ENCODE assay signal across 21 cellular contexts in genomic region chr6:97275809-97276208, GRCh38. TPM values are rescaled to one million over a fixed set of nuclear protein-coding genes. Genes with fewer than 3 reads are reported as not detected.
DNase-seq lines count a peak whose midpoint lies in the region; ATAC-seq and TF ChIP-seq lines count a peak whose summit lies in the region.
"Had no signal": no experiment of that assay in that cellular context is flagged by ENCODE, and none has a peak within 500 bp of the region (broad histone marks: within the 10 kb centered on the region; RNA-seq: fewer than 3 reads in every experiment).

No MANE protein-coding gene starts in this region.

- peaks cover 9% of the 10 kb centered on the region for H3K4me1 Mint-ChIP-seq in progenitor cell of endocrine pancreas (ENCODE audit: low read depth)

- TF ChIP-seq CTCF in fibroblast of mammary gland (conservative IDR thresholded peaks at IDR 0.05; ENCODE audit: control insufficient read depth, insufficient read depth, low read depth, low read length), result no peak
- no peak for TF ChIP-seq CTCF in progenitor cell of endocrine pancreas (IDR thresholded peaks at IDR 0.05; ENCODE audit: unreplicated experiment)

- no peak for ATAC-seq in HG02852 (IDR thresholded peaks at IDR 0.05; ENCODE audit: unreplicated experiment)

- in situ Hi-C loops in Caki2 (cut with HindIII; ENCODE audit: low pct_unique_long_range_greater_than_20kb, low sequenced_read_pairs), result no loop called here

- peaks cover 16% of the 10 kb centered on the region for H3K36me3 Mint-ChIP-seq in progenitor cell of endocrine pancreas (ENCODE audit: insufficient read depth)

- no peak overlapping the region for H3K4me3 ChIP-seq in fibroblast of mammary gland (ENCODE audit: control insufficient read depth, low read depth, low read length)
- H3K4me3 ChIP-seq: BLaER1, HAP-1, SK-N-MC had no signal

- H3K9me3 Mint-ChIP-seq in progenitor cell of endocrine pancreas (ENCODE audit: low read depth), result no peaks in the 10 kb centered on the region
- H3K9me3 Mint-ChIP-seq: CD4-positive, alpha-beta memory T cell had no signal

- peak; percentile 51 for DNase-seq in Caki2 (ENCODE audit: low read depth)
- DNase-seq in NCI-H2227 (lab: John Stamatoyannopoulos, UW; ENCODE audit: unreplicated experiment), result peak; percentile 8
- peak; percentile 3 for DNase-seq in fibroblast of mammary gland (ENCODE audit: low read depth)
- DNase-seq in progenitor cell of endocrine pancreas (ENCODE audit: low spot score, unreplicated experiment), result no peak
- DNase-seq in cerebellum (ENCODE audit: low spot score), result no peak
- no peak for DNase-seq in DMS79 (lab: John Stamatoyannopoulos, UW)
- DNase-seq: Calu3; CD4-positive, alpha-beta memory T cell; DMS53; KBM-7; NCI-H1105 treated with DMSO at 0.1 percent for 48 hours; NCI-H1694; NCI-H2081 treated with DMSO at 0.1 percent for 48 hours; NCI-H510A treated with DMSO at 0.1 percent for 48 hours; NCI-H774; OCI-M1; SHP77 had no signal

- no peak overlapping the region for H3K4me3 Mint-ChIP-seq in progenitor cell of endocrine pancreas (ENCODE audit: low read depth)
- H3K4me3 Mint-ChIP-seq: CD4-positive, alpha-beta memory T cell had no signal

- no peaks in the 10 kb centered on the region for H3K27me3 Mint-ChIP-seq in progenitor cell of endocrine pancreas
- H3K27me3 Mint-ChIP-seq: CD4-positive, alpha-beta memory T cell had no signal

- peak overlapping the region; percentile 50 for H3K27ac Mint-ChIP-seq in progenitor cell of endocrine pancreas
- H3K27ac Mint-ChIP-seq: CD4-positive, alpha-beta memory T cell had no signal

RNA-seq across cellular contexts. Expression of gene MMS22L, which starts 7.2 kb away (rescaled TPM):
- 4.8 and 10.7 TPM in 2 replicates for total RNA-seq in Caki2 (2014; rRNA removed; shearing (Covaris generic); ENCODE audit: low replicate concordance)
- total RNA-seq in progenitor cell of endocrine pancreas (20.2 and 24.0 TPM in 2 replicates), cerebellum (27.5 TPM)

Comparison
In these comparisons a context has a peak if more than half of its experiments do, and no peak if none do; other contexts are left out.
1. DNase-seq: peak in Caki2 (single experiment), NCI-H2227 (single experiment) and fibroblast of mammary gland (single experiment); none in progenitor cell of endocrine pancreas (single experiment), cerebellum (single experiment) and DMS79 (single experiment).